25 cellular contexts compared by ENCODE assay signal in the genomic region with DNA sequence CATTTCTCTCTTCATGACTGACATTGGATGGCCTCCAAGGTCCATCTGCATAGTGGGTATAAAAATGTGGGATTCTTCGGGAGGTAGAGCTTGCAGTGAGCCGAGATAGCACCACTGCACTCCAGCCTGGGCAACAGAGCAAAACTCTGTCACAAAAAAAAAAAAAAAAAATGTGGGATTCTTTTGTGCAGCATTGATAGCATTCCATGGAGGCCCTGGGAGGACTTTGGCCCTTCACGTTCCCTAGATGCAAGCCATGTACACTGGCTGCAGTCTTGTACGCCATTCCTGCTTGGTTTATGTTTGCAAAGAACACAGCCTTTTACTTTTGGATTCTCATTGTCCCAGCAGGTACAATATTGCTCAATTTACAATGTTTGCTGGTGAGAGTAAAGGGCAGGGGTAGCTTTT.
"Had no signal": no experiment of that assay in that cellular context is flagged by ENCODE, and none has a peak within 500 bp of the region (broad histone marks: within the 10 kb centered on the region; RNA-seq: fewer than 3 reads in every experiment).

No MANE protein-coding gene starts in this region.

- H3K4me3 ChIP-seq: ascending aorta, cardiac muscle cell, heart right ventricle, neural progenitor cell, testis, uterus had no signal

- H3K9me3 ChIP-seq: ascending aorta, testis, uterus had no signal

- H3K36me3 ChIP-seq: ascending aorta, cardiac muscle cell, heart right ventricle, neural progenitor cell, uterus had no signal

- H3K27ac ChIP-seq: ascending aorta, cardiac muscle cell, heart right ventricle, neural progenitor cell, testis, uterus, VCaP had no signal

- DNase-seq: activated CD4-positive, alpha-beta T cell treated with anti-CD3 and anti-CD28 coated beads for 4 hours; activated CD4-positive, alpha-beta T cell treated with anti-CD3 and anti-CD28 coated beads, Interleukin-2, amount 50 U/mL, for 4 hours; activated effector memory CD4-positive, alpha-beta T cell treated with anti-CD3 and anti-CD28 coated beads, Interleukin-2, amount 50 U/mL, for 16 hours; activated naive CD4-positive, alpha-beta T cell treated with anti-CD3 and anti-CD28 coated beads for 36 hours; activated naive CD8-positive, alpha-beta T cell treated with anti-CD3 and anti-CD28 coated beads, Interleukin-2, amount 10 ng/mL, durations not matched to agents 7 days and 5 days; cortex of kidney; endodermal cell; foreskin fibroblast; heart right ventricle; left ventricle myocardium superior; mammary epithelial cell; midbrain; natural killer cell; occipital lobe; right cardiac atrium; stimulated activated CD4-positive, alpha-beta T cell treated with anti-CD3 and anti-CD28 coated beads, Interleukin-4, amount 100 ng/mL, for 1 hour; stimulated activated naive CD8-positive, alpha-beta T cell treated with anti-CD3 and anti-CD28 coated beads, Interleukin-15, Interleukin-2, amounts not matched to agents 100 U/mL and 50 U/mL, for 24 hours; T-helper 9 cell; testis; uterus had no signal

- H3K27me3 ChIP-seq: ascending aorta, cardiac muscle cell, heart right ventricle, neural progenitor cell, testis, uterus had no signal

- ATAC-seq: esophagus mucosa; heart right ventricle; left ventricle myocardium superior; natural killer cell; right cardiac atrium; stimulated activated naive CD8-positive, alpha-beta T cell treated with anti-CD3 and anti-CD28 coated beads, Interleukin-15, Interleukin-2, amounts not matched to agents 100 U/mL and 50 U/mL, for 24 hours had no signal

- H3K4me1 ChIP-seq: ascending aorta, heart right ventricle, neural progenitor cell, testis, uterus had no signal
